In the genomic region with DNA sequence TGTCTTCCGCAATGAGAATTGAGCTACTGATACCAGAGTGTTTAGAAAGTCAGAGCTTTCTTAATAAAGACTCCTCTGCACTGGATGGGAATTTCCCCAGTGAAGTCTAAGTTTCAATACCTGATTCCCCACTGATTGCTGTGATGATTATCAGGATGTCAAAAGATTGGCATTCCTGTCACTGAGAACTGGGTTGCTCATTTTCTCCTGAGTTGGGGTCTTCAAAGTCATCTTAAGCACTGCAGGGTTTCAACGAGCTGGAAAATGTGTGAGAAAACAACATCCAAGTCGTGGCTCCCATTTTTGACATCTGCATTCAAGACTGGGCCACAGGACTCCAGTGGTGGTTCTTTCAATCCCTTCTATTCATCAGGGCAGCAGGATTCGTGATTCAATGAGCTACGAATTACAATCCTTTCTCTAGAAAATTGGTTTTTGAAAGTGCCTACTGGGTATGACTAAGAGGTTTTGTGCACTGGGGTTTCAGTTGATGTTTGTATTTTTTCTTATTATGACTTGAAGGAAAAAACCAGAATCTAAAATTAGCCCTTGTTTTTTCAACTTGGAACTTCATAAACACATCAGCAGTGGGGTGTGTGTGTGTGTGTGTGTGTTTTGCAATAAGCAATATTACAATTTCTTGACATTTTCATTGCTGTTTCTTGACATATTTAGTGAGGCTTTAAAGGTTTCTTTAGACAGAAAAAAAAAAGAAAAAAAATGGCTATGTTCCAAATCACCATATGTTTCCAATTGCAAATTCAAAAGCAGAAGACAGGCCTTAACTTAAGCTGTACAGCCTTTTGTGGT, we compare ENCODE assay signal across 8 cellular contexts.
A peak's percentile ranks its signal among the peaks of the same experiment; 100 is the strongest.
DNase-seq lines count a peak whose midpoint lies in the region; ATAC-seq and TF ChIP-seq lines count a peak whose summit lies in the region.

No MANE protein-coding gene starts in this region.

- H3K27ac ChIP-seq in tibial artery: peak overlapping the region; percentile 42 to 73
- H3K27ac ChIP-seq in Peyer's patch: no peak overlapping the region

- ATAC-seq in GM21367 (IDR thresholded peaks at IDR 0.05; ENCODE audit: unreplicated experiment) (peak; percentile 70), HG03521 (IDR thresholded peaks at IDR 0.05; ENCODE audit: unreplicated experiment) (peak; percentile 70)

- no peak overlapping the region for H3K4me3 ChIP-seq in tibial artery
- H3K4me3 ChIP-seq in Peyer's patch: no peak overlapping the region

- H3K36me3 ChIP-seq in tibial artery (no peaks in the 10 kb centered on the region), Peyer's patch (no peaks in the 10 kb centered on the region)

- H3K4me1 ChIP-seq in tibial artery (peaks cover 0 to 65% (median 24%) of the 10 kb centered on the region in 4 donors), Peyer's patch (no peaks in the 10 kb centered on the region)

- TF ChIP-seq CTCF in tibial artery (IDR thresholded peaks at IDR 0.05): no peak
- TF ChIP-seq CTCF in Peyer's patch (IDR thresholded peaks at IDR 0.05): no peak

- H3K9me3 ChIP-seq in tibial artery (no peaks in the 10 kb centered on the region), Peyer's patch (no peaks in the 10 kb centered on the region)

- no peak for TF ChIP-seq POLR2A in Peyer's patch (IDR thresholded peaks at IDR 0.05)

- intact Hi-C loops in tibial artery (cut with DNase I; ENCODE audit: low total_unique reads): no loop called here

- no peaks in the 10 kb centered on the region for H3K27me3 ChIP-seq in tibial artery
- no peaks in the 10 kb centered on the region for H3K27me3 ChIP-seq in Peyer's patch

- DNase-seq in GM04504 (ENCODE audit: low read depth) (peak; percentile 84), dedifferentiated amniotic fluid mesenchymal stem cell (ENCODE audit: extremely low spot score) (peak; percentile 83), tibial artery (no peak), Peyer's patch (no peak), MV-4-11 (lab: John Stamatoyannopoulos, UW) (no peak), NCI-H226 (no peak)

Comparison
In these comparisons a context has a peak if more than half of its experiments do, and no peak if none do; other contexts are left out.
1. DNase-seq: peak in GM04504 (single experiment) and dedifferentiated amniotic fluid mesenchymal stem cell (single experiment); none in tibial artery (0 of 2), Peyer's patch (0 of 3), MV-4-11 (single experiment) and NCI-H226 (single experiment).
2. H3K27ac ChIP-seq: peak in tibial artery (2 of 2); none in Peyer's patch (0 of 4).